Comparison of ENCODE assay signal across 8 cellular contexts in the genomic region with DNA sequence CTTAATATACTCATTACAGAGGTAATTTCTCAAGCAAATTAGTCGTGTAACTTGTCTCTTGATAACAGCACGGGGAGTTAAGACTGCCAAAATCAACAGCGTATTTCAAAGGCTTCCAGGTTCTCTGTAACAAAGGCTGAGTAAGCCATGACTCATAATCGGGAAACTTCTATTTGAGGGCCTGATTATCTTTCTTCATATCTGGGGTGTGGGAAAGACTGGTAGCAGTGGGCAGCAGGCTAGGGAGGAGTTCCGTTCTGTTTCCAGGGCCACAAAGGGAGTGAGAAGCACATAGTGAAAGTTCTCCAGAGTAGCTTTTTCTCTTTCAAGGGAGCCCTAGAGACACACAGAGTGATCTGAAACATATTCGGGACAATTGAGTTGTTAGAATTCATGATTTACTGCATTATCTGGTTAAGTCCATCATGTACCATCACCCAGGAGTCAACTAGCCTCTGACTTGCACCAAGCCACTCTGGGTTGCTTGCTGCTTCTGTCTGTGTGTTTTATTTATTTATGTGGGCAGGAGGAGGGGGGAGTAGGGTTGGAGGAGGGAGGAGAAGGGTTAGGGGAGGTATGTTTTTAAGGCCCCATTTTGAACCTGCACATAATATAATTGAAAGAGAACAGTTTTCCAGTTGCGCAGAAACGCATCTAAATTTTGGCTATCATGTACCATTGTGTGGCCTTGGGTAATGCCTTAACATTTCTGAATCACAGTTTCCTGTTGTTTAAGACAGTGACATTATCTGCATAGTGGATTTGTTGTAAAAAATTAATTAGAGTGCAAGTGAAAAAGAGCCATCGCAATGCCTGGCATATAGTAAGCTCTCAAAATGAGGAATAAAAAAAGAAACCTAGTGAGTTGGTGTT.
DNase-seq lines count a peak whose midpoint lies in the region; ATAC-seq and TF ChIP-seq lines count a peak whose summit lies in the region.

No MANE protein-coding gene starts in this region.

- H3K4me1 Mint-ChIP-seq in nephron progenitor cell, result peaks cover 33% of the 10 kb centered on the region

- ATAC-seq in HG03354 (IDR thresholded peaks at IDR 0.05; ENCODE audit: poor library complexity, severe bottlenecking, unreplicated experiment) (no peak), GM21576 (IDR thresholded peaks at IDR 0.05; ENCODE audit: unreplicated experiment) (no peak), HG03039 (IDR thresholded peaks at IDR 0.05; ENCODE audit: unreplicated experiment) (no peak), HG02798 (IDR thresholded peaks at IDR 0.05; ENCODE audit: poor library complexity, unreplicated experiment) (no peak)

- H3K27ac Mint-ChIP-seq in nephron progenitor cell, result peak overlapping the region; percentile 90

- H3K4me3 ChIP-seq in epithelial cell of proximal tubule (ENCODE audit: low read depth, low read length), result no peak overlapping the region

- no peak overlapping the region for H3K4me3 Mint-ChIP-seq in nephron progenitor cell

- no peak for TF ChIP-seq CTCF in epithelial cell of proximal tubule (conservative IDR thresholded peaks at IDR 0.05; ENCODE audit: low read depth, low read length)
- TF ChIP-seq CTCF in nephron progenitor cell (IDR thresholded peaks at IDR 0.05), result no peak

- no peaks in the 10 kb centered on the region for H3K36me3 Mint-ChIP-seq in nephron progenitor cell (ENCODE audit: low read depth)

- no peaks in the 10 kb centered on the region for H3K9me3 Mint-ChIP-seq in nephron progenitor cell

- DNase-seq in GM04503 (ENCODE audit: low read depth) (peak; percentile 26), NOMO-1 treated with DMSO at 0.1 percent for 48 hours (lab: John Stamatoyannopoulos, UW; ENCODE audit: unreplicated experiment) (peak; percentile 54), epithelial cell of proximal tubule (ENCODE audit: low read depth) (peak; percentile 79), nephron progenitor cell (no peak)

- no peaks in the 10 kb centered on the region for H3K27me3 Mint-ChIP-seq in nephron progenitor cell (ENCODE audit: low read depth, poor library complexity)
